34 cellular contexts compared by ENCODE assay signal in the genomic region with DNA sequence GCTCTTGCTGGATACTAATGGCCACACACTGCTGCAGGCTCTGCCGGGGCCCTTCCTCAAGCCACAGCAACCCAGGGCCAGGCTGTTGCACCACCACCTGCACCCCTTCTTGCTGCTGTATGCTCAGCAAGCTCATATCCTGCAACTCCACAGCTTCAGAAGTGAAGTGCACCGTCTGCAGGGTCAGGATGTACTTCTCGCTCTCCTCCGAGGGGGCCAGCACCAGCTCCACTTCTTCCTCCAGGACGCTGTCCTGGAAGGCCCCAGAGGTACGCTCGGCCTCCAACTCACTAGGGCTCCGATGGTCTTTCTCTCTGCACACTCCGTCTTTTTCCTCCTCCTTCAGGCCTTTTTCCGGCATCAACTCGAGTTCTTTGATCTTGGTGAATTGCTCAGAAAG. TPM values are rescaled to one million over a fixed set of nuclear protein-coding genes. Genes with fewer than 3 reads are reported as not detected.
"Had no signal": no experiment of that assay in that cellular context is flagged by ENCODE, and none has a peak within 500 bp of the region (broad histone marks: within the 10 kb centered on the region; RNA-seq: fewer than 3 reads in every experiment).

No MANE protein-coding gene starts in this region.

- H3K9me3 Mint-ChIP-seq: activated naive CD4-positive, alpha-beta T cell treated with anti-CD3 and anti-CD28 coated beads, Interleukin-2, amount 10 ng/mL, durations not matched to agents 7 days and 5 days; activated naive CD8-positive, alpha-beta T cell treated with anti-CD3 and anti-CD28 coated beads, Interleukin-2, amount 50 U/mL, for 24 hours; activated T-cell treated with anti-CD3 and anti-CD28 coated beads, Interleukin-2, amount 50 U/mL, for 24 hours; activated T-helper 1 cell treated with anti-CD3 and anti-CD28 coated beads, Interleukin-12 subunit alpha, Interleukin-12 subunit beta, Interleukin-2, Interleukin-4 antibody, amounts not matched to agents 30 ng/mL and 10 ng/mL and 1 ng/mL, durations not matched to agents 14 hours and 24 hours and 36 hours; brain; central memory CD8-positive, alpha-beta T cell had no signal

- H3K4me3 Mint-ChIP-seq: activated CD8-positive, alpha-beta T cell treated with anti-CD3 and anti-CD28 coated beads, Interleukin-2, amount 10 ng/mL, durations not matched to agents 7 days and 5 days; activated naive CD4-positive, alpha-beta T cell treated with anti-CD3 and anti-CD28 coated beads, Interleukin-2, amount 10 ng/mL, durations not matched to agents 7 days and 5 days; activated naive CD8-positive, alpha-beta T cell; activated naive CD8-positive, alpha-beta T cell treated with anti-CD3 and anti-CD28 coated beads, Interleukin-2, amount 50 U/mL, for 24 hours; activated T-cell treated with anti-CD3 and anti-CD28 coated beads, Interleukin-2, amount 50 U/mL, for 24 hours; activated T-helper 1 cell treated with anti-CD3 and anti-CD28 coated beads, Interleukin-12 subunit alpha, Interleukin-12 subunit beta, Interleukin-2, Interleukin-4 antibody, amounts not matched to agents 30 ng/mL and 10 ng/mL and 1 ng/mL, durations not matched to agents 14 hours and 24 hours and 36 hours; brain; central memory CD8-positive, alpha-beta T cell had no signal

- ATAC-seq: activated CD8-positive, alpha-beta T cell treated with anti-CD3 and anti-CD28 coated beads, Interleukin-2, amount 10 ng/mL, durations not matched to agents 7 days and 5 days; activated naive CD8-positive, alpha-beta T cell treated with anti-CD3 and anti-CD28 coated beads, Interleukin-2, amount 50 U/mL, for 24 hours; PC-3; Right ventricle myocardium inferior had no signal

- H3K4me2 ChIP-seq: KMS-11 had no signal

- H3K9ac ChIP-seq: KMS-11 had no signal

- H3K27ac ChIP-seq: KMS-11, RWPE1, VCaP had no signal

- H3K27me3 Mint-ChIP-seq: activated naive CD8-positive, alpha-beta T cell; activated naive CD8-positive, alpha-beta T cell treated with anti-CD3 and anti-CD28 coated beads, Interleukin-2, amount 50 U/mL, for 24 hours; activated T-cell treated with anti-CD3 and anti-CD28 coated beads, Interleukin-2, amount 50 U/mL, for 24 hours; central memory CD8-positive, alpha-beta T cell had no signal

- H3K27ac Mint-ChIP-seq: activated CD8-positive, alpha-beta T cell treated with anti-CD3 and anti-CD28 coated beads, Interleukin-2, amount 10 ng/mL, durations not matched to agents 7 days and 5 days; activated naive CD4-positive, alpha-beta T cell treated with anti-CD3 and anti-CD28 coated beads, Interleukin-2, amount 10 ng/mL, durations not matched to agents 7 days and 5 days; activated naive CD8-positive, alpha-beta T cell; activated naive CD8-positive, alpha-beta T cell treated with anti-CD3 and anti-CD28 coated beads, Interleukin-2, amount 50 U/mL, for 24 hours; activated T-cell treated with anti-CD3 and anti-CD28 coated beads, Interleukin-2, amount 50 U/mL, for 24 hours; activated T-helper 1 cell treated with anti-CD3 and anti-CD28 coated beads, Interleukin-12 subunit alpha, Interleukin-12 subunit beta, Interleukin-2, Interleukin-4 antibody, amounts not matched to agents 30 ng/mL and 10 ng/mL and 1 ng/mL, durations not matched to agents 14 hours and 24 hours and 36 hours had no signal

- DNase-seq: activated CD4-positive, alpha-beta T cell treated with anti-CD3 and anti-CD28 coated beads for 1 hour; activated CD4-positive, alpha-beta T cell treated with anti-CD3 and anti-CD28 coated beads for 48 hours; activated CD4-positive, alpha-beta T cell treated with anti-CD3 and anti-CD28 coated beads, Interleukin-2, amount 50 U/mL, for 48 hours; activated CD4-positive, CD25-positive, alpha-beta regulatory T cell; activated CD8-positive, alpha-beta T cell treated with anti-CD3 and anti-CD28 coated beads, Interleukin-2, amount 10 ng/mL, durations not matched to agents 7 days and 5 days; activated naive CD4-positive, alpha-beta T cell treated with anti-CD3 and anti-CD28 coated beads, Interleukin-2, amount 10 ng/mL, durations not matched to agents 7 days and 5 days; activated naive CD8-positive, alpha-beta T cell treated with anti-CD3 and anti-CD28 coated beads, Interleukin-2, amount 50 U/mL, for 24 hours; activated T-cell treated with anti-CD3 and anti-CD28 coated beads, Interleukin-2, amount 50 U/mL, for 24 hours; anterior cingulate cortex; MM.1S; MV-4-11; NCI-H1092; NCI-H1436 treated with DMSO at 0.1 percent for 48 hours; NCI-H1694 treated with DMSO at 0.1 percent for 48 hours; NCI-H2029; NCI-H345; NCI-H524 treated with DMSO at 0.1 percent for 48 hours; NK-92 treated with Interleukin-12 subunit alpha and Interleukin-12 subunit beta, amount 100 ng/mL, for 24 hours; PC-3; SIG-M5; SW 1271; T-helper 1 cell; T-helper 2 cell; T-helper 9 cell had no signal

- H3K36me3 Mint-ChIP-seq: activated naive CD4-positive, alpha-beta T cell treated with anti-CD3 and anti-CD28 coated beads, Interleukin-2, amount 10 ng/mL, durations not matched to agents 7 days and 5 days; activated naive CD8-positive, alpha-beta T cell; brain had no signal

RNA-seq across cellular contexts. Expression of gene CTCFL, which starts 1.2 kb away (rescaled TPM):
- total RNA-seq: activated CD8-positive, alpha-beta T cell treated with anti-CD3 and anti-CD28 coated beads, Interleukin-2, amount 10 ng/mL, durations not matched to agents 7 days and 5 days; activated T-helper 1 cell treated with anti-CD3 and anti-CD28 coated beads, Interleukin-12 subunit alpha, Interleukin-12 subunit beta, Interleukin-2, Interleukin-4 antibody, amounts not matched to agents 30 ng/mL and 10 ng/mL and 1 ng/mL, durations not matched to agents 14 hours and 24 hours and 36 hours; LHCN-M2; NCI-H460; PC-3; Right ventricle myocardium inferior had no signal

RNA-seq across cellular contexts. Expression of gene PCK1, which starts 37.1 kb away (rescaled TPM):
- total RNA-seq: activated CD8-positive, alpha-beta T cell treated with anti-CD3 and anti-CD28 coated beads, Interleukin-2, amount 10 ng/mL, durations not matched to agents 7 days and 5 days; activated T-helper 1 cell treated with anti-CD3 and anti-CD28 coated beads, Interleukin-12 subunit alpha, Interleukin-12 subunit beta, Interleukin-2, Interleukin-4 antibody, amounts not matched to agents 30 ng/mL and 10 ng/mL and 1 ng/mL, durations not matched to agents 14 hours and 24 hours and 36 hours; LHCN-M2; PC-3 had no signal
